Comparison of ENCODE assay signal across 10 cellular contexts in genomic region chr1:10788592-10789006, GRCh38. TPM values are rescaled to one million over a fixed set of nuclear protein-coding genes. Genes with fewer than 3 reads are reported as not detected.
DNase-seq lines count a peak whose midpoint lies in the region; TF ChIP-seq lines count a peak whose summit lies in the region.
"Had no signal": no experiment of that assay in that cellular context is flagged by ENCODE, and none has a peak within 500 bp of the region (broad histone marks: within the 10 kb centered on the region; RNA-seq: fewer than 3 reads in every experiment).

No MANE protein-coding gene starts in this region.

- BruUV-seq in PC-9 (replicated peaks; lab: Mats Ljungman, UMichigan), result no TSS peak

- no peaks in the 10 kb centered on the region for H3K36me3 ChIP-seq in BJ (ENCODE audit: control insufficient read depth, insufficient read depth, low read length)
- H3K36me3 ChIP-seq in osteoblast (ENCODE audit: insufficient read depth, low read length), result no peaks in the 10 kb centered on the region
- no peaks in the 10 kb centered on the region for H3K36me3 ChIP-seq in PC-9 (ENCODE audit: low read depth)
- H3K36me3 ChIP-seq in ovary, result no peaks in the 10 kb centered on the region

- H4K20me1 ChIP-seq in osteoblast (ENCODE audit: insufficient read depth, low read length) (no peaks in the 10 kb centered on the region), PC-9 (ENCODE audit: insufficient read depth) (no peaks in the 10 kb centered on the region)

- no peak overlapping the region for H3K4me3 ChIP-seq in BJ (ENCODE audit: low read depth, low read length)
- H3K4me3 ChIP-seq in osteoblast (ENCODE audit: insufficient read depth, low read length), result no peak overlapping the region
- no peak overlapping the region for H3K4me3 ChIP-seq in PC-9
- no peak overlapping the region for H3K4me3 ChIP-seq in ovary

- H3K27me3 ChIP-seq in BJ (ENCODE audit: control insufficient read depth, insufficient read depth, low read length) (peaks cover 22% of the 10 kb centered on the region), osteoblast (ENCODE audit: insufficient read depth, low read length) (peaks cover 88% of the 10 kb centered on the region), PC-9 (ENCODE audit: insufficient read depth, low read depth) (no peaks in the 10 kb centered on the region), ovary (no peaks in the 10 kb centered on the region)

- WGBS in ovary, 3 donors, result 41 to 55% (median 46%) methylated on average over 11 of the region's 11 CpGs

- H3K4me2 ChIP-seq in osteoblast (ENCODE audit: insufficient read depth, low read length), result no peak overlapping the region
- no peak overlapping the region for H3K4me2 ChIP-seq in PC-9

- H3F3A ChIP-seq in PC-9 (ENCODE audit: insufficient read depth, low read depth), result peaks cover 5% of the 10 kb centered on the region; the same call in 1 of the 2 replicates

- TF ChIP-seq POLR2A in ovary (IDR thresholded peaks at IDR 0.05), result no peak

- no peaks in the 10 kb centered on the region for H3K9me2 ChIP-seq in PC-9 (ENCODE audit: insufficient read depth)

- no peak for DNase-seq in BJ (ENCODE audit: low read depth)
- DNase-seq in RKO (ENCODE audit: low spot score), result peak; percentile 9
- peak in 41 of 42 donors; percentile 23 to 91 (median 68) for DNase-seq in head of caudate nucleus
- DNase-seq in osteoblast (ENCODE audit: insufficient read length, low spot score, missing footprints), result peak; percentile 94
- DNase-seq in PC-9, result no peak
- no peak for DNase-seq in NCI-H187 (lab: John Stamatoyannopoulos, UW)
- DNase-seq in ovary, result no peak
- no peak for DNase-seq in cerebellar nuclear complex (lab: John Stamatoyannopoulos, UW)
- DNase-seq: activated CD8-positive, alpha-beta memory T cell treated with anti-CD3 and anti-CD28 coated beads for 24 hours; NCI-H1930 had no signal

- POLR2A ChIA-PET in BJ (lab: Charles Lee) (no interaction called here), PC-9 (lab: Charles Lee; ENCODE audit: unreplicated experiment) (interaction anchor here (0.7 kb wide), 1 partner anchor 128 kb away, joined by 6 read pairs; no protein-coding TSS in a partner anchor)

- H3K4me1 ChIP-seq in osteoblast (ENCODE audit: insufficient read depth, low read length), result no peaks in the 10 kb centered on the region
- peaks cover 19% of the 10 kb centered on the region for H3K4me1 ChIP-seq in PC-9 (replicated peaks; ENCODE audit: insufficient read depth)
- H3K4me1 ChIP-seq in ovary (ENCODE audit: insufficient read depth), result no peaks in the 10 kb centered on the region

- H2AFZ ChIP-seq in osteoblast (ENCODE audit: low read length), result peak overlapping the region; percentile 22
- H2AFZ ChIP-seq in PC-9, result no peak overlapping the region

- no peak for TF ChIP-seq EP300 in ovary (IDR thresholded peaks at IDR 0.05)

- H3K79me2 ChIP-seq in osteoblast (ENCODE audit: insufficient read depth, low read length) (no peaks in the 10 kb centered on the region), PC-9 (ENCODE audit: low read depth) (no peaks in the 10 kb centered on the region)

- intact Hi-C loops in head of caudate nucleus (cut with DNase I), result no loop called here
- intact Hi-C loops in PC-9 (cut with micrococcal nuclease; ENCODE audit: unreplicated experiment), result no loop called here
- intact Hi-C loops in ovary (cut with DNase I), result no loop called here

- TF ChIP-seq CTCF in BJ (IDR thresholded peaks at IDR 0.05; ENCODE audit: insufficient read depth, low read depth, low read length) (peak; percentile 32; the same call in 1 of the 2 replicates), osteoblast (IDR thresholded peaks at IDR 0.05; ENCODE audit: extremely low read depth, low read depth, low read length) (peak; percentile 18), PC-9 (conservative IDR thresholded peaks at IDR 0.05) (no peak), ovary (IDR thresholded peaks at IDR 0.05) (no peak)

- CTCF ChIA-PET in BJ (lab: Yijun Ruan, JAX), result interaction anchor here (0.5 to 2.4 kb wide), 3 partner anchors 19 to 294 kb away, joined by 3 to 6 read pairs (median 3); no protein-coding TSS in a partner anchor
- CTCF ChIA-PET in PC-9 (lab: Charles Lee), result no interaction called here

- H3K27ac ChIP-seq in osteoblast (ENCODE audit: low read depth, low read length), result no peak overlapping the region
- no peak overlapping the region for H3K27ac ChIP-seq in PC-9
- no peak overlapping the region for H3K27ac ChIP-seq in ovary

- no peaks in the 10 kb centered on the region for H3K9me3 ChIP-seq in osteoblast (ENCODE audit: low read depth, low read length)
- H3K9me3 ChIP-seq in PC-9 (ENCODE audit: insufficient read depth, low read depth), result no peaks in the 10 kb centered on the region
- H3K9me3 ChIP-seq in ovary, result no peaks in the 10 kb centered on the region

RNA-seq across cellular contexts. Expression of gene CASZ1, which starts 7.8 kb away (rescaled TPM):
- polyA plus RNA-seq in BJ (2011; rRNA removed) (0.26 and 0.64 TPM in 2 replicates), ovary (1 to 10 TPM; 2.4 to 2.8 TPM)
- 0.31 and 0.81 TPM in 2 replicates for polyA minus RNA-seq in BJ (2011; rRNA and poly(A)+ RNA removed)
- total RNA-seq in osteoblast (0.36 and 0.59 TPM in 2 replicates), PC-9 (2021) (15.2 and 18.9 TPM in 2 replicates), ovary (10 to 100 TPM in 3 of 7 donors, 1 to 10 TPM in 4; 2.4 to 15.7 (median 4.5) TPM)

Comparison
In these comparisons a context has a peak if more than half of its experiments do, and no peak if none do; other contexts are left out.
1. DNase-seq: peak in RKO (single experiment), head of caudate nucleus (41 of 42) and osteoblast (single experiment); none in BJ (single experiment), PC-9 (0 of 2), NCI-H187 (0 of 2), ovary (0 of 5) and cerebellar nuclear complex (0 of 2).
2. CTCF ChIP-seq: peak in BJ (single experiment) and osteoblast (single experiment); none in PC-9 (single experiment) and ovary (0 of 3).